ENCODE assay signal across 12 cellular contexts in genomic region chr1:35554261-35555211, GRCh38. TPM values are rescaled to one million over a fixed set of nuclear protein-coding genes. Genes with fewer than 3 reads are reported as not detected.
DNase-seq lines count a peak whose midpoint lies in the region; ATAC-seq and TF ChIP-seq lines count a peak whose summit lies in the region.
"Had no signal": no experiment of that assay in that cellular context is flagged by ENCODE, and none has a peak within 500 bp of the region (broad histone marks: within the 10 kb centered on the region; RNA-seq: fewer than 3 reads in every experiment).

No MANE protein-coding gene starts in this region.

- BruUV-seq in MCF 10A (replicated peaks; lab: Mats Ljungman, UMichigan) = no TSS peak

- POLR2A ChIA-PET in MCF 10A (lab: Yijun Ruan, JAX) = interaction anchor here (1.1 to 9.9 kb wide), 9 partner anchors 8 to 523 kb away, joined by 3 to 212 read pairs (median 15); partner anchors contain the start of gene ZMYM6

- DNase-seq in COR-L47 (lab: John Stamatoyannopoulos, UW) (peak; percentile 44), Karpas-422 (no peak), MCF 10A (ENCODE audit: unreplicated experiment) (no peak), lung microvascular endothelial cell (ENCODE audit: low read depth in 2 of 2) (peak; percentile 51 to 62), NCI-H1436 (lab: John Stamatoyannopoulos, UW) (no peak), Peyer's patch (no peak)
- DNase-seq: activated CD8-positive, alpha-beta T cell treated with anti-CD3 and anti-CD28 coated beads, Interleukin-2, amount 10 ng/mL, durations not matched to agents 7 days and 5 days; cerebellar nuclear complex; immature natural killer cell had no signal

- no peaks in the 10 kb centered on the region for H3K9me2 ChIP-seq in Karpas-422 (replicated peaks; ENCODE audit: insufficient read depth, low read length)

- H3K4me1 Mint-ChIP-seq in MCF 10A (ENCODE audit: insufficient read depth, unreplicated experiment) = peaks cover 31% of the 10 kb centered on the region

- peaks cover 83% of the 10 kb centered on the region for H3K79me2 ChIP-seq in Karpas-422 (ENCODE audit: low read length)

- no peak for TF ChIP-seq CTCF in MCF 10A (IDR thresholded peaks at IDR 0.05; ENCODE audit: unreplicated experiment)
- TF ChIP-seq CTCF in Peyer's patch (IDR thresholded peaks at IDR 0.05) = no peak

- H2AFZ ChIP-seq in Karpas-422 (ENCODE audit: low read length) = no peak overlapping the region

- intact Hi-C loops in MCF 10A (cut with micrococcal nuclease) = no loop called here

- H3K27me3 ChIP-seq in Karpas-422 (ENCODE audit: low read length) = no peaks in the 10 kb centered on the region
- H3K27me3 ChIP-seq in Peyer's patch = no peaks in the 10 kb centered on the region
- H3K27me3 ChIP-seq: right atrium auricular region had no signal

- H3K27ac ChIP-seq in Karpas-422 (ENCODE audit: low read length) (no peak overlapping the region), Peyer's patch (no peak overlapping the region)

- H3K4me3 ChIP-seq in Karpas-422 (ENCODE audit: low read length) = no peak overlapping the region
- H3K4me3 ChIP-seq in Peyer's patch = no peak overlapping the region
- H3K4me3 ChIP-seq: right atrium auricular region had no signal

- H3K9ac ChIP-seq in Karpas-422 (ENCODE audit: low read length) = 0 out of 2 replicates have a peak overlapping the region, but pooled peaks have one; percentile 7

- no peak for ATAC-seq in GM18870 (IDR thresholded peaks at IDR 0.05; ENCODE audit: unreplicated experiment)
- ATAC-seq in GM21737 (IDR thresholded peaks at IDR 0.05; ENCODE audit: unreplicated experiment) = no peak
- ATAC-seq: activated CD8-positive, alpha-beta T cell treated with anti-CD3 and anti-CD28 coated beads, Interleukin-2, amount 10 ng/mL, durations not matched to agents 7 days and 5 days had no signal

- peak overlapping the region; percentile 98 for H3K4me2 ChIP-seq in Karpas-422 (ENCODE audit: low read depth, low read length, poor library complexity, severe bottlenecking)

- TF ChIP-seq POLR2A in Peyer's patch (IDR thresholded peaks at IDR 0.05) = no peak

- peaks cover 37% of the 10 kb centered on the region for H3K4me1 ChIP-seq in Karpas-422 (ENCODE audit: low read length)
- H3K4me1 ChIP-seq in Peyer's patch = peaks cover 4 to 42% (median 6%) of the 10 kb centered on the region in 4 donors

- no peaks in the 10 kb centered on the region for H3K9me3 Mint-ChIP-seq in MCF 10A (ENCODE audit: unreplicated experiment)
- H3K9me3 Mint-ChIP-seq: immature natural killer cell had no signal

- H3K4me3 Mint-ChIP-seq in MCF 10A (ENCODE audit: unreplicated experiment) = peak overlapping the region; percentile 94
- H3K4me3 Mint-ChIP-seq: activated CD8-positive, alpha-beta T cell treated with anti-CD3 and anti-CD28 coated beads, Interleukin-2, amount 10 ng/mL, durations not matched to agents 7 days and 5 days had no signal

- CTCF ChIA-PET in MCF 10A (lab: Yijun Ruan, JAX) = interaction anchor here (0.7 to 3.4 kb wide), 3 partner anchors 16 to 182 kb away, joined by 3 to 31 read pairs (median 4); no protein-coding TSS in a partner anchor

- H3K36me3 Mint-ChIP-seq in MCF 10A (ENCODE audit: insufficient read depth, unreplicated experiment) = peaks cover 36% of the 10 kb centered on the region

- peaks cover 4% of the 10 kb centered on the region; the same call in 1 of the 2 replicates for H4K20me1 ChIP-seq in Karpas-422 (ENCODE audit: insufficient read depth, low read depth, low read length)

- H3K27ac Mint-ChIP-seq in MCF 10A (ENCODE audit: low read depth, unreplicated experiment) = peak overlapping the region; percentile 93
- H3K27ac Mint-ChIP-seq: activated CD8-positive, alpha-beta T cell treated with anti-CD3 and anti-CD28 coated beads, Interleukin-2, amount 10 ng/mL, durations not matched to agents 7 days and 5 days had no signal

- H3K9me3 ChIP-seq in Karpas-422 (ENCODE audit: low read length) (no peaks in the 10 kb centered on the region), Peyer's patch (no peaks in the 10 kb centered on the region)
- H3K9me3 ChIP-seq: right atrium auricular region had no signal

- H3K27me3 Mint-ChIP-seq in MCF 10A (ENCODE audit: insufficient read depth, unreplicated experiment) = no peaks in the 10 kb centered on the region

- H3K36me3 ChIP-seq in Karpas-422 (ENCODE audit: insufficient read depth, low read length) (peaks cover 28% of the 10 kb centered on the region; the same call in 1 of the 2 replicates), Peyer's patch (peaks cover 0 to 36% (median 0%) of the 10 kb centered on the region in 3 donors)

RNA-seq across cellular contexts. Expression of gene KIAA0319L, which starts 2.7 kb away (rescaled TPM):
- 34.0 and 53.6 TPM in 2 replicates for total RNA-seq in Karpas-422 (2014; rRNA removed; shearing (Covaris generic); ENCODE audit: low replicate concordance)
- total RNA-seq in MCF 10A (2022) = 50.7 and 56.8 TPM in 2 replicates
- 29.2 and 31.5 TPM in 2 replicates for total RNA-seq in lung microvascular endothelial cell
- 100 to 1,000 TPM in 3 of 4 donors, 10 to 100 TPM in 1; 88.3 to 143 (median 129) TPM for total RNA-seq in Peyer's patch

RNA-seq across cellular contexts. Expression of gene NCDN, which starts 3.1 kb away (rescaled TPM):
- 22.8 and 46.0 TPM in 2 replicates for total RNA-seq in Karpas-422 (2014; rRNA removed; shearing (Covaris generic); ENCODE audit: low replicate concordance)
- total RNA-seq in MCF 10A (2022) (31.4 and 31.5 TPM in 2 replicates), lung microvascular endothelial cell (7.4 and 8.5 TPM in 2 replicates), Peyer's patch (10 to 100 TPM in 3 of 4 donors, 1 to 10 TPM in 1; 6.3 to 15.3 (median 13.2) TPM)

RNA-seq across cellular contexts. Expression of gene TFAP2E, which starts 18.6 kb away (rescaled TPM):
- 0.56 and 1.4 TPM in 2 replicates for total RNA-seq in Karpas-422 (2014; rRNA removed; shearing (Covaris generic); ENCODE audit: low replicate concordance)
- total RNA-seq in MCF 10A (2022) (0.30 and 0.47 TPM in 2 replicates), lung microvascular endothelial cell (under 0.01 TPM in 2 replicates), Peyer's patch (1 to 10 TPM in 1 of 4 donors, not detected in 3; 1.4 TPM)
- total RNA-seq: right atrium auricular region had no signal

Comparison
In these comparisons a context has a peak if more than half of its experiments do, and no peak if none do; other contexts are left out.
1. DNase-seq: peak in COR-L47 (single experiment) and lung microvascular endothelial cell (2 of 2); none in Karpas-422 (single experiment), MCF 10A (single experiment), NCI-H1436 (single experiment) and Peyer's patch (0 of 3).